In genomic region chr11:28697920-28698827, GRCh38 we compare ENCODE assay signal across 8 cellular contexts.
DNase-seq lines count a peak whose midpoint lies in the region; ATAC-seq and TF ChIP-seq lines count a peak whose summit lies in the region.

No MANE protein-coding gene starts in this region.

- H3F3A ChIP-seq in OCI-LY1 (ENCODE audit: insufficient read depth, low read length), result no peaks in the 10 kb centered on the region

- CTCF ChIA-PET in AG04450 (lab: Charles Lee), result interaction anchor here (0.9 to 1.7 kb wide), 5 partner anchors 9 to 461 kb away, joined by 3 to 5 read pairs (median 3); no protein-coding TSS in a partner anchor

- TF ChIP-seq POLR2A in suprapubic skin (IDR thresholded peaks at IDR 0.05), result no peak

- H3K27ac ChIP-seq in AG04450 (ENCODE audit: low read depth, low read length), result no peak overlapping the region
- H3K27ac ChIP-seq in OCI-LY1 (ENCODE audit: low read depth, low read length, poor library complexity, severe bottlenecking), result no peak overlapping the region
- no peak overlapping the region for H3K27ac ChIP-seq in coronary artery
- no peak overlapping the region for H3K27ac ChIP-seq in effector memory CD4-positive, alpha-beta T cell (ENCODE audit: insufficient read depth, low read length, poor library complexity, severe bottlenecking)
- H3K27ac ChIP-seq in suprapubic skin, result no peak overlapping the region

- no peaks in the 10 kb centered on the region for H4K20me1 ChIP-seq in OCI-LY1 (ENCODE audit: insufficient read depth, low read length)

- no peak overlapping the region for H3K4me3 ChIP-seq in AG04450 (ENCODE audit: low read depth, low read length)
- H3K4me3 ChIP-seq in GM06990 (replicated peaks; ENCODE audit: low read depth, low read length), result no peak overlapping the region
- H3K4me3 ChIP-seq in OCI-LY1 (ENCODE audit: low read depth, low read length, poor library complexity, severe bottlenecking), result no peak overlapping the region
- no peak overlapping the region for H3K4me3 ChIP-seq in coronary artery
- no peak overlapping the region for H3K4me3 ChIP-seq in effector memory CD4-positive, alpha-beta T cell (ENCODE audit: insufficient read depth, low read depth, low read length, poor library complexity, severe bottlenecking)
- H3K4me3 ChIP-seq in suprapubic skin, result no peak overlapping the region

- no peak for DNase-seq in AG04450 (ENCODE audit: low read depth, low spot score)
- no peak for DNase-seq in GM06990 (ENCODE audit: extremely low read depth, insufficient read length)
- DNase-seq in coronary artery (ENCODE audit: low spot score), result no peak
- DNase-seq in lung microvascular endothelial cell (ENCODE audit: low read depth in 2 of 2), result peak; percentile 62 to 67
- no peak for DNase-seq in effector memory CD4-positive, alpha-beta T cell
- DNase-seq in suprapubic skin (ENCODE audit: low spot score in 2 of 2), result no peak

- no peaks in the 10 kb centered on the region for H3K9me3 ChIP-seq in AG04450 (ENCODE audit: control insufficient read depth, insufficient read depth, low read length)
- H3K9me3 ChIP-seq in OCI-LY1 (ENCODE audit: low read length), result no peaks in the 10 kb centered on the region
- H3K9me3 ChIP-seq in effector memory CD4-positive, alpha-beta T cell (ENCODE audit: control insufficient read depth, low read length), result no peaks in the 10 kb centered on the region
- no peaks in the 10 kb centered on the region for H3K9me3 ChIP-seq in suprapubic skin

- no peaks in the 10 kb centered on the region for H3K79me2 ChIP-seq in OCI-LY1 (ENCODE audit: insufficient read depth, low read length)

- ATAC-seq in HG02938 (IDR thresholded peaks at IDR 0.05; ENCODE audit: unreplicated experiment), result peak; percentile 53

- H3K36me3 ChIP-seq in GM06990 (ENCODE audit: control insufficient read depth, insufficient read depth, low read length) (no peaks in the 10 kb centered on the region), OCI-LY1 (ENCODE audit: insufficient read depth, low read length) (no peaks in the 10 kb centered on the region), suprapubic skin (no peaks in the 10 kb centered on the region)
- H3K36me3 ChIP-seq in effector memory CD4-positive, alpha-beta T cell (ENCODE audit: control insufficient read depth, insufficient read depth, low read length), result no peaks in the 10 kb centered on the region

- no peaks in the 10 kb centered on the region for H3K4me1 ChIP-seq in OCI-LY1 (ENCODE audit: insufficient read depth, low read length, severe bottlenecking)
- H3K4me1 ChIP-seq in effector memory CD4-positive, alpha-beta T cell (ENCODE audit: control insufficient read depth, insufficient read depth, low read length, poor library complexity, severe bottlenecking), result no peaks in the 10 kb centered on the region
- no peaks in the 10 kb centered on the region for H3K4me1 ChIP-seq in suprapubic skin

- H3K27me3 ChIP-seq in AG04450 (ENCODE audit: control insufficient read depth, insufficient read depth, low read length), result no peaks in the 10 kb centered on the region
- no peaks in the 10 kb centered on the region for H3K27me3 ChIP-seq in GM06990 (replicated peaks; ENCODE audit: control insufficient read depth, insufficient read depth, low read length)
- H3K27me3 ChIP-seq in OCI-LY1 (ENCODE audit: insufficient read depth, low read length), result no peaks in the 10 kb centered on the region
- no peaks in the 10 kb centered on the region for H3K27me3 ChIP-seq in effector memory CD4-positive, alpha-beta T cell (replicated peaks; ENCODE audit: control insufficient read depth, insufficient read depth, low read length, poor library complexity, severe bottlenecking)
- no peaks in the 10 kb centered on the region for H3K27me3 ChIP-seq in suprapubic skin

- no peak for TF ChIP-seq EP300 in suprapubic skin (IDR thresholded peaks at IDR 0.05)

- TF ChIP-seq CTCF in AG04450 (IDR thresholded peaks at IDR 0.05; ENCODE audit: low read depth, low read length) (peak; percentile 72), GM06990 (IDR thresholded peaks at IDR 0.05; ENCODE audit: insufficient read depth, low read length, poor library complexity, severe bottlenecking) (peak; percentile 89), OCI-LY1 (IDR thresholded peaks at IDR 0.05; ENCODE audit: low read length) (peak; percentile 81), coronary artery (IDR thresholded peaks at IDR 0.05) (peak; percentile 54), suprapubic skin (IDR thresholded peaks at IDR 0.05) (peak in 1 of 2 donors; percentile 62)

- H2AFZ ChIP-seq in OCI-LY1 (ENCODE audit: low read length), result no peak overlapping the region

- no peak overlapping the region for H3K4me2 ChIP-seq in OCI-LY1 (ENCODE audit: low read length)

- H3K9me2 ChIP-seq in OCI-LY1 (ENCODE audit: low read depth, low read length), result no peaks in the 10 kb centered on the region

- POLR2A ChIA-PET in AG04450 (lab: Yijun Ruan, JAX), result no interaction called here

- no peak overlapping the region for H3K9ac ChIP-seq in OCI-LY1 (ENCODE audit: low read length)

- 70% methylated on average over 5 of the region's 5 CpGs for WGBS in suprapubic skin

Comparison
In these comparisons a context has a peak if more than half of its experiments do, and no peak if none do; other contexts are left out.
1. DNase-seq: peak in lung microvascular endothelial cell (2 of 2); none in AG04450 (single experiment), GM06990 (single experiment), coronary artery (single experiment), effector memory CD4-positive, alpha-beta T cell (0 of 3) and suprapubic skin (0 of 2).